Comparison of ENCODE assay signal across 14 cellular contexts in the genomic region with DNA sequence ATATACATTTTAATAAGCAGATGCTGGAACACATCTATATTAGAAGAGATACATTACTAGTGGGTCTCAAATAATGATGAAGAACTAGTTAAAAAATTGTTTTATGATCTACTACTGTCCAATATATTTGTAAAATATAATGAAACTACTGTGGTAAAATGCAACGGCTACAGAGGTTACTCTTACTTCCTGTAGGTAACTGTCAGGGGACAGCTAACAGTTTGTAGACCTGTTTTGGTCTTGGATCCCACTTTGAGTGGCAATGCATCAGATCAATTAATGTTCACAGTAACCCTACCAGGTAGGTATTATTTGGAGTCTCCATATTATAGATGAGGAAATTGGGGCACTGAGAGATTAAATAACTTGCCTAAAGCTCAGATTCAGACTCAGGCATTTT. TPM values are rescaled to one million over a fixed set of nuclear protein-coding genes. Genes with fewer than 3 reads are reported as not detected.
A peak's percentile ranks its signal among the peaks of the same experiment; 100 is the strongest.
DNase-seq lines count a peak whose midpoint lies in the region; ATAC-seq and TF ChIP-seq lines count a peak whose summit lies in the region.
"Had no signal": no experiment of that assay in that cellular context is flagged by ENCODE, and none has a peak within 500 bp of the region (broad histone marks: within the 10 kb centered on the region; RNA-seq: fewer than 3 reads in every experiment).

No MANE protein-coding gene starts in this region.

- H3K4me1 Mint-ChIP-seq in activated CD4-positive, alpha-beta T cell treated with anti-CD3 and anti-CD28 coated beads, Interleukin-2, amount 10 ng/mL, durations not matched to agents 7 days and 5 days, result peaks cover 23% of the 10 kb centered on the region
- H3K4me1 Mint-ChIP-seq in HFFc6 (ENCODE audit: low read depth), result peaks cover 66% of the 10 kb centered on the region
- H3K4me1 Mint-ChIP-seq in stimulated activated effector memory CD8-positive, alpha-beta T cell treated with anti-CD3 and anti-CD28 coated beads, Interleukin-12 subunit alpha, Interleukin-12 subunit beta, amount 100 ng/mL, for 72 hours, result peaks cover 13% of the 10 kb centered on the region

- DNase-seq in activated CD4-positive, alpha-beta T cell treated with anti-CD3 and anti-CD28 coated beads, Interleukin-2, amount 10 ng/mL, durations not matched to agents 7 days and 5 days, result no peak
- DNase-seq in activated CD4-positive, alpha-beta T cell treated with anti-CD3 and anti-CD28 coated beads, Interleukin-2, amount 50 U/mL, for 48 hours, result no peak
- DNase-seq in HFFc6 (no peak), glomerular visceral epithelial cell (ENCODE audit: extremely low spot score) (no peak), NCI-H446 treated with DMSO at 0.1 percent for 48 hours (lab: John Stamatoyannopoulos, UW) (no peak)
- no peak for DNase-seq in stimulated activated effector memory CD8-positive, alpha-beta T cell treated with anti-CD3 and anti-CD28 coated beads, Interleukin-12 subunit alpha, Interleukin-12 subunit beta, amount 100 ng/mL, for 72 hours (ENCODE audit: low spot score in 2 of 2)
- no peak for DNase-seq in NK-92 treated with Interleukin-12 subunit alpha and Interleukin-12 subunit beta, amount 100 ng/mL, for 24 hours (lab: John Stamatoyannopoulos, UW)
- DNase-seq: activated CD4-positive, CD25-positive, alpha-beta regulatory T cell; activated naive CD4-positive, alpha-beta T cell treated with Interleukin-2 at 50 U/mL for 16 hours; DND-41; NCI-H2081 treated with DMSO at 0.1 percent for 48 hours; sigmoid colon had no signal

- POLR2A ChIA-PET in activated CD4-positive, alpha-beta T cell treated with anti-CD3 and anti-CD28 coated beads, Interleukin-2, amount 10 ng/mL, durations not matched to agents 7 days and 5 days (lab: Charles Lee), result interaction anchor here (0.7 kb wide), 1 partner anchor 42 kb away, joined by 12 read pairs; no protein-coding TSS in a partner anchor

- no peaks in the 10 kb centered on the region for H3K36me3 Mint-ChIP-seq in activated CD4-positive, alpha-beta T cell treated with anti-CD3 and anti-CD28 coated beads, Interleukin-2, amount 10 ng/mL, durations not matched to agents 7 days and 5 days (ENCODE audit: low read depth)
- no peaks in the 10 kb centered on the region for H3K36me3 Mint-ChIP-seq in HFFc6 (ENCODE audit: low read depth)
- H3K36me3 Mint-ChIP-seq in stimulated activated effector memory CD8-positive, alpha-beta T cell treated with anti-CD3 and anti-CD28 coated beads, Interleukin-12 subunit alpha, Interleukin-12 subunit beta, amount 100 ng/mL, for 72 hours, result no peaks in the 10 kb centered on the region

- H3K4me3 Mint-ChIP-seq in activated CD4-positive, alpha-beta T cell treated with anti-CD3 and anti-CD28 coated beads, Interleukin-2, amount 10 ng/mL, durations not matched to agents 7 days and 5 days, result no peak overlapping the region
- peak overlapping the region; percentile 67; the same call in 1 of the 2 replicates for H3K4me3 Mint-ChIP-seq in HFFc6
- H3K4me3 Mint-ChIP-seq in stimulated activated effector memory CD8-positive, alpha-beta T cell treated with anti-CD3 and anti-CD28 coated beads, Interleukin-12 subunit alpha, Interleukin-12 subunit beta, amount 100 ng/mL, for 72 hours, result peak overlapping the region; percentile 25
- H3K4me3 Mint-ChIP-seq: dendritic cell treated with granulocyte-macrophage colony-stimulating factor and Interleukin-4, amounts not matched to agents 40 ng/mL and 50 ng/mL, for 4 days had no signal

- CTCF ChIA-PET in activated CD4-positive, alpha-beta T cell treated with anti-CD3 and anti-CD28 coated beads, Interleukin-2, amount 10 ng/mL, durations not matched to agents 7 days and 5 days (lab: Charles Lee), result interaction anchor here (0.6 to 1.6 kb wide), 6 partner anchors 8 to 1033 kb away, joined by 3 to 6 read pairs (median 3); partner anchors contain the start of gene MYSM1

- TF ChIP-seq CTCF in HFFc6 (IDR thresholded peaks at IDR 0.05), result no peak

- H3K27me3 Mint-ChIP-seq in activated CD4-positive, alpha-beta T cell treated with anti-CD3 and anti-CD28 coated beads, Interleukin-2, amount 10 ng/mL, durations not matched to agents 7 days and 5 days, result no peaks in the 10 kb centered on the region
- H3K27me3 Mint-ChIP-seq in HFFc6 (ENCODE audit: insufficient read depth), result no peaks in the 10 kb centered on the region; the same call in 1 of the 2 replicates
- H3K27me3 Mint-ChIP-seq: dendritic cell treated with granulocyte-macrophage colony-stimulating factor and Interleukin-4, amounts not matched to agents 40 ng/mL and 50 ng/mL, for 4 days had no signal

- H3K27ac Mint-ChIP-seq in activated CD4-positive, alpha-beta T cell treated with anti-CD3 and anti-CD28 coated beads, Interleukin-2, amount 10 ng/mL, durations not matched to agents 7 days and 5 days, result peak overlapping the region; percentile 25
- H3K27ac Mint-ChIP-seq in HFFc6, result peak overlapping the region; percentile 87
- no peak overlapping the region for H3K27ac Mint-ChIP-seq in stimulated activated effector memory CD8-positive, alpha-beta T cell treated with anti-CD3 and anti-CD28 coated beads, Interleukin-12 subunit alpha, Interleukin-12 subunit beta, amount 100 ng/mL, for 72 hours
- H3K27ac Mint-ChIP-seq: dendritic cell treated with granulocyte-macrophage colony-stimulating factor and Interleukin-4, amounts not matched to agents 40 ng/mL and 50 ng/mL, for 4 days had no signal

- H3K9me3 Mint-ChIP-seq in activated CD4-positive, alpha-beta T cell treated with anti-CD3 and anti-CD28 coated beads, Interleukin-2, amount 10 ng/mL, durations not matched to agents 7 days and 5 days, result no peaks in the 10 kb centered on the region
- H3K9me3 Mint-ChIP-seq in HFFc6, result no peaks in the 10 kb centered on the region
- no peaks in the 10 kb centered on the region for H3K9me3 Mint-ChIP-seq in stimulated activated effector memory CD8-positive, alpha-beta T cell treated with anti-CD3 and anti-CD28 coated beads, Interleukin-12 subunit alpha, Interleukin-12 subunit beta, amount 100 ng/mL, for 72 hours
- H3K9me3 Mint-ChIP-seq: dendritic cell treated with granulocyte-macrophage colony-stimulating factor and Interleukin-4, amounts not matched to agents 40 ng/mL and 50 ng/mL, for 4 days had no signal

- ATAC-seq in HG03521 (IDR thresholded peaks at IDR 0.05; ENCODE audit: unreplicated experiment), result peak; percentile 71
- peak; percentile 76 for ATAC-seq in stimulated activated effector memory CD8-positive, alpha-beta T cell treated with anti-CD3 and anti-CD28 coated beads, Interleukin-12 subunit alpha, Interleukin-12 subunit beta, amount 100 ng/mL, for 72 hours

RNA-seq across cellular contexts. Expression of gene MYSM1, which starts 26.7 kb away (rescaled TPM):
- total RNA-seq in activated CD4-positive, alpha-beta T cell treated with anti-CD3 and anti-CD28 coated beads, Interleukin-2, amount 10 ng/mL, durations not matched to agents 7 days and 5 days, result 10 to 100 TPM; 45.8 to 47.4 TPM
- 10 to 100 TPM; 15.6 to 18.8 (median 18.0) TPM for total RNA-seq in HFFc6 (2021; fragmentation: NEBNext Ultra II Directional; extraction: Animal tissue kit (Norgen Biotek cat#: 25700))

RNA-seq across cellular contexts. Expression of gene JUN, which starts 57.3 kb away (rescaled TPM):
- total RNA-seq in activated CD4-positive, alpha-beta T cell treated with anti-CD3 and anti-CD28 coated beads, Interleukin-2, amount 10 ng/mL, durations not matched to agents 7 days and 5 days, result 10 to 100 TPM; 30.1 to 35.6 TPM
- total RNA-seq in HFFc6 (2021; fragmentation: NEBNext Ultra II Directional; extraction: Animal tissue kit (Norgen Biotek cat#: 25700)), result 10 to 100 TPM; 80.5 to 91.1 (median 82.2) TPM
